Comparison of ENCODE assay signal across 8 cellular contexts in genomic region chr17:36629252-36629847, GRCh38.
DNase-seq lines count a peak whose midpoint lies in the region; ATAC-seq lines count a peak whose summit lies in the region.

No MANE protein-coding gene starts in this region.

- peaks cover 2% of the 10 kb centered on the region for H3K36me3 Mint-ChIP-seq in memory B cell

- peak; percentile 50 for ATAC-seq in HG02623 (IDR thresholded peaks at IDR 0.05; ENCODE audit: unreplicated experiment)
- peak; percentile 91 for ATAC-seq in memory B cell (ENCODE audit: low read depth)

- no peak overlapping the region for H3K27ac Mint-ChIP-seq in memory B cell

- no peak overlapping the region for H3K4me3 Mint-ChIP-seq in memory B cell

- H3K4me1 Mint-ChIP-seq in memory B cell = peaks cover 5% of the 10 kb centered on the region

- peak; percentile 5 to 83 (median 44) for DNase-seq in C1 segment of cervical spinal cord (lab: John Stamatoyannopoulos, UW)
- DNase-seq in NCI-H748 treated with DMSO at 0.1 percent for 48 hours (lab: John Stamatoyannopoulos, UW) = peak; percentile 40
- peak; percentile 71 to 78 for DNase-seq in activated CD4-positive, alpha-beta T cell treated with anti-CD3 and anti-CD28 coated beads, Interleukin-2, amount 50 U/mL, for 4 hours
- peak; percentile 94 for DNase-seq in ecto neural progenitor cell (ENCODE audit: low spot score)
- peak; percentile 84 to 94 for DNase-seq in memory B cell (ENCODE audit: low spot score in 2 of 2)
- DNase-seq in stimulated activated CD8-positive, alpha-beta memory T cell treated with anti-CD3 and anti-CD28 coated beads, Interleukin-15, amount 100 ng/mL, for 1 hour (ENCODE audit: low read depth) = peak; percentile 66
- no peak for DNase-seq in cortex of kidney (lab: John Stamatoyannopoulos, UW)

- peaks cover 10% of the 10 kb centered on the region for H3K27me3 Mint-ChIP-seq in memory B cell

- no peaks in the 10 kb centered on the region for H3K9me3 Mint-ChIP-seq in memory B cell
